In the genomic region with DNA sequence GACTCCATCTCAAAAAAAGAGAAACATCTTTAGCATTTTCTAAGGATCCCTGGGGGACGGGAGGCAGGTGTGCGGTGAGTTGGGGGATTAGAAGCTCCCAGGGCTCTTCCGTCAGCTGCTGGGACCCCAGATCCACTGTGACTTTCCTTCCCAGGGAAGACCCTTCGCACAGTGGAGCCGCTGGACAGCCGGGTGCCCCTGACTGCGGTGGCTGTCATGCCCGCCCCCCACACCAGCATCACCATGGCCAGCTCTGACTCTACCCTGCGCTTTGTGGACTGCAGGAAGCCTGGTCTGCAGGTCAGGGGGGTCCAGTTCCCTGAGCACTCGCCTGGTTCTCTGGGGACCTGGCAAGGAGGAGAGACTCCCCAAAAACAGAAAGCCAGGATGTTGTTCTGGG, we compare ENCODE assay signal across 15 cellular contexts. TPM values are rescaled to one million over a fixed set of nuclear protein-coding genes. Genes with fewer than 3 reads are reported as not detected.
"Had no signal": no experiment of that assay in that cellular context is flagged by ENCODE, and none has a peak within 500 bp of the region (broad histone marks: within the 10 kb centered on the region; RNA-seq: fewer than 3 reads in every experiment).

No MANE protein-coding gene starts in this region.

- DNase-seq: activated CD4-positive, alpha-beta T cell treated with anti-CD3 and anti-CD28 coated beads, Interleukin-2, amount 50 U/mL, for 4 hours; activated naive CD4-positive, alpha-beta T cell; activated naive CD8-positive, alpha-beta T cell treated with anti-CD3 and anti-CD28 coated beads, Interleukin-2, amount 10 ng/mL, durations not matched to agents 7 days and 5 days; activated T-cell treated with anti-CD3 and anti-CD28 coated beads for 4 hours; aorta; endodermal cell; erythroblast; hippocampal formation; kidney; left ventricle myocardium superior; mesendoderm; occipital lobe; small intestine had no signal

- H3K4me3 Mint-ChIP-seq: activated naive CD8-positive, alpha-beta T cell treated with anti-CD3 and anti-CD28 coated beads, Interleukin-2, amount 10 ng/mL, durations not matched to agents 7 days and 5 days; endodermal cell had no signal

- H3K27me3 Mint-ChIP-seq: activated naive CD8-positive, alpha-beta T cell treated with anti-CD3 and anti-CD28 coated beads, Interleukin-2, amount 10 ng/mL, durations not matched to agents 7 days and 5 days had no signal

- H3K27ac Mint-ChIP-seq: activated naive CD8-positive, alpha-beta T cell treated with anti-CD3 and anti-CD28 coated beads, Interleukin-2, amount 10 ng/mL, durations not matched to agents 7 days and 5 days; endodermal cell had no signal

- ATAC-seq: activated CD4-positive, CD25-positive, alpha-beta regulatory T cell treated with anti-CD3 and anti-CD28 coated beads, Interleukin-2, amount 50 U/mL, for 24 hours had no signal

- H3K9me3 Mint-ChIP-seq: activated naive CD8-positive, alpha-beta T cell treated with anti-CD3 and anti-CD28 coated beads, Interleukin-2, amount 10 ng/mL, durations not matched to agents 7 days and 5 days had no signal

RNA-seq across cellular contexts. Expression of a gene that starts 26.4 kb away (rescaled TPM):
- total RNA-seq: dermis microvascular lymphatic vessel endothelial cell had no signal
